Comparison of ENCODE assay signal across 1 cellular context in genomic region chr20:3783516-3784225, GRCh38.
TF ChIP-seq lines count a peak whose summit lies in the region.

No MANE protein-coding gene starts in this region.

TF ChIP-seq in K562, 482 proteins besides CTCF, POLR2A, EP300 and RAD21:
- no peak for TF ChIP-seq ZBTB33 (CRISPR knock-in tag; IDR thresholded peaks at IDR 0.05)
- no peak for TF ChIP-seq CHD4 (IDR thresholded peaks at IDR 0.05; ENCODE audit: insufficient read depth, insufficient replicate concordance, low read depth, low read length, poor library complexity, severe bottlenecking)
- 0 out of 2 replicates have a peak, but pooled peaks have one; percentile 21 for TF ChIP-seq TFAP4 (CRISPR knock-in tag; IDR thresholded peaks at IDR 0.05; ENCODE audit: borderline replicate concordance)
- no peak for TF ChIP-seq ARID3B (CRISPR knock-in tag; IDR thresholded peaks at IDR 0.05; ENCODE audit: borderline replicate concordance)
